In genomic region chr1:44297695-44298400, GRCh38 we compare ENCODE assay signal across 1 cellular context.
A peak's percentile ranks its signal among the peaks of the same experiment; 100 is the strongest.
TF ChIP-seq lines count a peak whose summit lies in the region.

No MANE protein-coding gene starts in this region.

TF ChIP-seq in HepG2, 621 proteins besides CTCF, POLR2A, EP300 and RAD21 (continued from another document and continues in another):
- TF ChIP-seq AKNA (CRISPR knock-in tag; IDR thresholded peaks at IDR 0.05; ENCODE audit: borderline replicate concordance) (no peak), SMAD9 (CRISPR knock-in tag; IDR thresholded peaks at IDR 0.05) (no peak), IRF2 (CRISPR knock-in tag; IDR thresholded peaks at IDR 0.05) (peak; percentile 21; the same call in 1 of the 2 replicates), ZNF639 (CRISPR knock-in tag; conservative IDR thresholded peaks at IDR 0.05) (no peak), AGO2 (optimal IDR thresholded peaks at IDR 0.05; ENCODE audit: low read depth, low read length) (no peak), ZMAT3 (CRISPR knock-in tag; conservative IDR thresholded peaks at IDR 0.05) (0 out of 2 replicates have a peak, but pooled peaks have one; percentile 50), MAFK (conservative IDR thresholded peaks at IDR 0.05 in 1 of 2, IDR thresholded peaks at IDR 0.05 in 1 of 2; ENCODE audit: low read length in 2 of 2) (no peak), MXD4 (CRISPR knock-in tag; IDR thresholded peaks at IDR 0.05) (no peak), ZNF326 (CRISPR knock-in tag; IDR thresholded peaks at IDR 0.05; ENCODE audit: borderline replicate concordance) (no peak), ZBTB21 (CRISPR knock-in tag; IDR thresholded peaks at IDR 0.05) (no peak), SMAD1 (CRISPR knock-in tag; IDR thresholded peaks at IDR 0.05; ENCODE audit: borderline replicate concordance, low read depth) (no peak), UBTF (CRISPR knock-in tag; IDR thresholded peaks at IDR 0.05) (no peak), U2AF2 (IDR thresholded peaks at IDR 0.05; ENCODE audit: low read depth, low read length) (no peak), ZC3H4 (CRISPR knock-in tag; IDR thresholded peaks at IDR 0.05; ENCODE audit: borderline replicate concordance) (no peak), NCOA2 (CRISPR knock-in tag; IDR thresholded peaks at IDR 0.05) (0 out of 2 replicates have a peak, but pooled peaks have one; percentile 37), GTF2F1 (IDR thresholded peaks at IDR 0.05; ENCODE audit: low read length) (no peak), ZNF619 (CRISPR knock-in tag; IDR thresholded peaks at IDR 0.05) (no peak), KDM1A (CRISPR knock-in tag; IDR thresholded peaks at IDR 0.05) (peak; percentile 87), SIN3A (IDR thresholded peaks at IDR 0.05; ENCODE audit: borderline replicate concordance, low read depth, low read length) (no peak), ZNF317 (CRISPR knock-in tag; IDR thresholded peaks at IDR 0.05) (no peak; the same call in 1 of the 2 replicates), NCOA5 (CRISPR knock-in tag; IDR thresholded peaks at IDR 0.05) (no peak), PHB2 (IDR thresholded peaks at IDR 0.05; ENCODE audit: partially characterized antibody) (no peak), ZNF17 (CRISPR knock-in tag; IDR thresholded peaks at IDR 0.05) (no peak), TBP (CRISPR knock-in tag; IDR thresholded peaks at IDR 0.05) (no peak), BRF2 (CRISPR knock-in tag; IDR thresholded peaks at IDR 0.05) (no peak), BRCA1 (CRISPR knock-in tag; IDR thresholded peaks at IDR 0.05) (no peak), ZHX2 (IDR thresholded peaks at IDR 0.05; ENCODE audit: low read depth) (no peak), ZHX2 (CRISPR knock-in tag; IDR thresholded peaks at IDR 0.05; ENCODE audit: borderline replicate concordance) (no peak)
- TF ChIP-seq, protein P1, sequence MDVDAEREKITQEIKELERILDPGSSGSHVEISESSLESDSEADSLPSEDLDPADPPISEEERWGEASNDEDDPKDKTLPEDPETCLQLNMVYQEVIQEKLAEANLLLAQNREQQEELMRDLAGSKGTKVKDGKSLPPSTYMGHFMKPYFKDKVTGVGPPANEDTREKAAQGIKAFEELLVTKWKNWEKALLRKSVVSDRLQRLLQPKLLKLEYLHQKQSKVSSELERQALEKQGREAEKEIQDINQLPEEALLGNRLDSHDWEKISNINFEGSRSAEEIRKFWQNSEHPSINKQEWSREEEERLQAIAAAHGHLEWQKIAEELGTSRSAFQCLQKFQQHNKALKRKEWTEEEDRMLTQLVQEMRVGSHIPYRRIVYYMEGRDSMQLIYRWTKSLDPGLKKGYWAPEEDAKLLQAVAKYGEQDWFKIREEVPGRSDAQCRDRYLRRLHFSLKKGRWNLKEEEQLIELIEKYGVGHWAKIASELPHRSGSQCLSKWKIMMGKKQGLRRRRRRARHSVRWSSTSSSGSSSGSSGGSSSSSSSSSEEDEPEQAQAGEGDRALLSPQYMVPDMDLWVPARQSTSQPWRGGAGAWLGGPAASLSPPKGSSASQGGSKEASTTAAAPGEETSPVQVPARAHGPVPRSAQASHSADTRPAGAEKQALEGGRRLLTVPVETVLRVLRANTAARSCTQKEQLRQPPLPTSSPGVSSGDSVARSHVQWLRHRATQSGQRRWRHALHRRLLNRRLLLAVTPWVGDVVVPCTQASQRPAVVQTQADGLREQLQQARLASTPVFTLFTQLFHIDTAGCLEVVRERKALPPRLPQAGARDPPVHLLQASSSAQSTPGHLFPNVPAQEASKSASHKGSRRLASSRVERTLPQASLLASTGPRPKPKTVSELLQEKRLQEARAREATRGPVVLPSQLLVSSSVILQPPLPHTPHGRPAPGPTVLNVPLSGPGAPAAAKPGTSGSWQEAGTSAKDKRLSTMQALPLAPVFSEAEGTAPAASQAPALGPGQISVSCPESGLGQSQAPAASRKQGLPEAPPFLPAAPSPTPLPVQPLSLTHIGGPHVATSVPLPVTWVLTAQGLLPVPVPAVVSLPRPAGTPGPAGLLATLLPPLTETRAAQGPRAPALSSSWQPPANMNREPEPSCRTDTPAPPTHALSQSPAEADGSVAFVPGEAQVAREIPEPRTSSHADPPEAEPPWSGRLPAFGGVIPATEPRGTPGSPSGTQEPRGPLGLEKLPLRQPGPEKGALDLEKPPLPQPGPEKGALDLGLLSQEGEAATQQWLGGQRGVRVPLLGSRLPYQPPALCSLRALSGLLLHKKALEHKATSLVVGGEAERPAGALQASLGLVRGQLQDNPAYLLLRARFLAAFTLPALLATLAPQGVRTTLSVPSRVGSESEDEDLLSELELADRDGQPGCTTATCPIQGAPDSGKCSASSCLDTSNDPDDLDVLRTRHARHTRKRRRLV (CRISPR knock-in tag; IDR thresholded peaks at IDR 0.05): no peak
- TF ChIP-seq, protein P2, sequence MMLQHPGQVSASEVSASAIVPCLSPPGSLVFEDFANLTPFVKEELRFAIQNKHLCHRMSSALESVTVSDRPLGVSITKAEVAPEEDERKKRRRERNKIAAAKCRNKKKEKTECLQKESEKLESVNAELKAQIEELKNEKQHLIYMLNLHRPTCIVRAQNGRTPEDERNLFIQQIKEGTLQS (CRISPR knock-in tag; IDR thresholded peaks at IDR 0.05): no peak
- TF ChIP-seq, protein P3, sequence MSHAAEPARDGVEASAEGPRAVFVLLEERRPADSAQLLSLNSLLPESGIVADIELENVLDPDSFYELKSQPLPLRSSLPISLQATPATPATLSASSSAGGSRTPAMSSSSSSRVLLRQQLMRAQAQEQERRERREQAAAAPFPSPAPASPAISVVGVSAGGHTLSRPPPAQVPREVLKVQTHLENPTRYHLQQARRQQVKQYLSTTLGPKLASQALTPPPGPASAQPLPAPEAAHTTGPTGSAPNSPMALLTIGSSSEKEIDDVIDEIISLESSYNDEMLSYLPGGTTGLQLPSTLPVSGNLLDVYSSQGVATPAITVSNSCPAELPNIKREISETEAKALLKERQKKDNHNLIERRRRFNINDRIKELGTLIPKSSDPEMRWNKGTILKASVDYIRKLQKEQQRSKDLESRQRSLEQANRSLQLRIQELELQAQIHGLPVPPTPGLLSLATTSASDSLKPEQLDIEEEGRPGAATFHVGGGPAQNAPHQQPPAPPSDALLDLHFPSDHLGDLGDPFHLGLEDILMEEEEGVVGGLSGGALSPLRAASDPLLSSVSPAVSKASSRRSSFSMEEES (CRISPR knock-in tag; IDR thresholded peaks at IDR 0.05): peak; percentile 88
